ENCODE assay signal across 16 cellular contexts in the genomic region with DNA sequence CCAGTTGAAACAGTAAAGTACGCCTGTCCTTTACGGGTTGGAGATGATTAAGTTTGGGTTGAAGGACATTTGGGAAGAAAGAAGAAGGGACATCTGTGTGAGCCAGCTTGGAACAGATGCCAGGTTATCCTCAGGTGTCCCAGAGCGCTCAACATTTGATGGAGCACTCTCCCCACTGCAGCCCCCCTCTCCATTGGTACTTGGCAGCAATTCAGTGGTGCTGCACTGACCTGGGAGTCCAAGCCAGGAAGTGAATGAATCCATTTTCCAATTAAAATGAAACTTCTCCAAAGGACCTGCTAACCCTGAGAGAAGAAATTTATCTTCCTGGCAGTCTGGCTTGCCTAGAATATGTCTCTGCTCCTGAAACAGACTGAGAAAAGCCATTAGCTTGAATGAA.
"Had no signal": no experiment of that assay in that cellular context is flagged by ENCODE, and none has a peak within 500 bp of the region (broad histone marks: within the 10 kb centered on the region; RNA-seq: fewer than 3 reads in every experiment).

No MANE protein-coding gene starts in this region.

- H3K27ac ChIP-seq: coronary artery, esophagus muscularis mucosa, foreskin keratinocyte, gastroesophageal sphincter, heart right ventricle, left lung, lower lobe of right lung had no signal

- H3K4me3 ChIP-seq: coronary artery, dorsolateral prefrontal cortex, esophagus muscularis mucosa, gastroesophageal sphincter, heart right ventricle, left lung, lower lobe of right lung had no signal

- DNase-seq: dermis blood vessel endothelial cell; dorsolateral prefrontal cortex; effector CD4-positive, alpha-beta T cell; effector memory CD4-positive, alpha-beta T cell; foreskin keratinocyte; glutamatergic neuron; heart right ventricle; left cardiac atrium; left lung; left ventricle myocardium superior; lower lobe of right lung; mesendoderm; midbrain had no signal

- H3K36me3 ChIP-seq: esophagus muscularis mucosa, gastroesophageal sphincter, heart right ventricle, left lung, lower lobe of right lung had no signal

- H3K9me3 ChIP-seq: esophagus muscularis mucosa, gastroesophageal sphincter, heart right ventricle, left lung, lower lobe of right lung had no signal

- H3K27me3 ChIP-seq: dorsolateral prefrontal cortex, esophagus muscularis mucosa, foreskin keratinocyte, gastroesophageal sphincter, heart right ventricle, left lung had no signal
